11 cellular contexts compared by ENCODE assay signal in the genomic region with DNA sequence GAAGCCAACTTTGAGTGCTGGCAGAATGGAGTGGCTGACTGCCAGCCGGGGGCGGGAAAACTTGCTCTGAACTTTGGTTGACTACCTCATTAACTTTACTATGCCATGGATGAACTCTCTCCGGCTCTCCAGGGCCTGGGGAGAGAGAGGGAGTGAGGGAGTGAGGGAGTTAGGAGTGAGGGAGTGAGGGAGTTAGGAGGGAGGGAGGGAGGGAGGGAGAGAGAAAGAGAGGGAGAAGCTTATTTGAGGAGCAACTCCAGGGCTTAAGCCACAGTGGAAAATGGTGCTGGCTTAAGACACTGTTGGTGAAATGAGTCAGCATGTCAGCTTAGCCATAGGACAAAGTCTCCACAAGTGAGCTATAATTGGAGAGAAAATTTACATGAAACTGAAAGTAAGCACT.
DNase-seq lines count a peak whose midpoint lies in the region; ATAC-seq and TF ChIP-seq lines count a peak whose summit lies in the region.
"Had no signal": no experiment of that assay in that cellular context is flagged by ENCODE, and none has a peak within 500 bp of the region (broad histone marks: within the 10 kb centered on the region; RNA-seq: fewer than 3 reads in every experiment).

No MANE protein-coding gene starts in this region.

- ATAC-seq in GM18502 (IDR thresholded peaks at IDR 0.05; ENCODE audit: poor library complexity, unreplicated experiment): peak; percentile 88
- ATAC-seq in HG03378 (IDR thresholded peaks at IDR 0.05; ENCODE audit: unreplicated experiment): peak; percentile 85
- ATAC-seq in GM19324 (IDR thresholded peaks at IDR 0.05; ENCODE audit: low FRiP score, unreplicated experiment): no peak
- ATAC-seq in GM21423 (IDR thresholded peaks at IDR 0.05; ENCODE audit: unreplicated experiment): no peak
- ATAC-seq: upper lobe of right lung had no signal

- DNase-seq in astrocyte of the spinal cord (ENCODE audit: low read depth, low spot score) (peak; percentile 66), non-pigmented ciliary epithelial cell (ENCODE audit: low read depth) (peak; percentile 40), midbrain (lab: John Stamatoyannopoulos, UW) (no peak), islet precursor cell (no peak)
- DNase-seq: activated CD4-positive, alpha-beta T cell treated with anti-CD3 and anti-CD28 coated beads for 48 hours; erythroblast; upper lobe of right lung had no signal

- in situ Hi-C loops in astrocyte of the spinal cord (cut with HindIII; ENCODE audit: low sequenced_read_pairs): no loop called here

- no peak for TF ChIP-seq CTCF in astrocyte of the spinal cord (IDR thresholded peaks at IDR 0.05; ENCODE audit: low read depth, low read length)

- H3K4me3 ChIP-seq in astrocyte of the spinal cord (ENCODE audit: low read depth, low read length): no peak overlapping the region
- H3K4me3 ChIP-seq: upper lobe of right lung had no signal

Comparison
In these comparisons a context has a peak if more than half of its experiments do, and no peak if none do; other contexts are left out.
1. ATAC-seq: peak in GM18502 (single experiment) and HG03378 (single experiment); none in GM19324 (single experiment) and GM21423 (single experiment).
2. DNase-seq: peak in astrocyte of the spinal cord (single experiment) and non-pigmented ciliary epithelial cell (single experiment); none in midbrain (single experiment) and islet precursor cell (single experiment).